In the genomic region with DNA sequence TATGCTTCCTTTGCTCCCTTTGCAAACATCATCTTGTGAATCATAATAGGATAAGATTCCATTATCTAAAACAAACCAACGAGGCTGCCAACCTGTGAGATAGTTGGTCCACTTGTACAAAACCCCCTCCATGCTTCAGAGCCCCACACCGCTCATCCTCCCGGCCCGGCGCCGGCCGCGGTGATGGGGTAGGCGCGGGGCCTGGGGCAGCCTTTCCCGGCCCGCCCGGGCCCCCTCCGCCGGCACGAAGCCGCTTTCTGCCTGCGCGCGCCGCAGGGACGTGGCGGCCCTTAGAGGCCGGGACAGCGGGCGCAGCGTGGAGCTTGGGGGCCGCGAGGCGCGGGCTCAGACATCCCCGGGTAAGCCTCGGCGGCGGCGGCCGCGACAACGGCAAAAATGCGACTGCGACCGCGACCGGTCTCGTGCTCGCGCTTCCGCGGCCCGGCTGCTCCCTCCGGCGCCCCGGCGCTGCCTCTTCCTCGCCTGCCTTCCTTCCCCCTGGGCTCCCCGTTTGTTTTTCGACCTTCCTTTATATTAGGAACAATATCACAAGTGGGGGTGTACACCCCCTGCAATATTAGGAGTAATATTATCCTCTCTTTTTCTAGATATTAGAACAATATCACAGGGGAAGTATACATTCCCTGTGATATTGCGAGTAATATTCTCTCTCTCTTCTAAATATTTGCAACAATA, we compare ENCODE assay signal across 8 cellular contexts. TPM values are rescaled to one million over a fixed set of nuclear protein-coding genes. Genes with fewer than 3 reads are reported as not detected.
DNase-seq lines count a peak whose midpoint lies in the region; ATAC-seq lines count a peak whose summit lies in the region.

No MANE protein-coding gene starts in this region.

- POLR2A ChIA-PET in activated CD4-positive, alpha-beta T cell treated with anti-CD3 and anti-CD28 coated beads, Interleukin-2, amount 10 ng/mL, durations not matched to agents 7 days and 5 days (lab: Charles Lee): no interaction called here

- H3K36me3 Mint-ChIP-seq in activated CD4-positive, alpha-beta T cell treated with anti-CD3 and anti-CD28 coated beads, Interleukin-2, amount 10 ng/mL, durations not matched to agents 7 days and 5 days (ENCODE audit: low read depth): no peaks in the 10 kb centered on the region

- peaks cover 48% of the 10 kb centered on the region for H3K27me3 Mint-ChIP-seq in activated CD4-positive, alpha-beta T cell treated with anti-CD3 and anti-CD28 coated beads, Interleukin-2, amount 10 ng/mL, durations not matched to agents 7 days and 5 days

- H3K9me3 Mint-ChIP-seq in activated CD4-positive, alpha-beta T cell treated with anti-CD3 and anti-CD28 coated beads, Interleukin-2, amount 10 ng/mL, durations not matched to agents 7 days and 5 days: peaks cover under 1% of the 10 kb centered on the region

- H3K4me1 Mint-ChIP-seq in activated CD4-positive, alpha-beta T cell treated with anti-CD3 and anti-CD28 coated beads, Interleukin-2, amount 10 ng/mL, durations not matched to agents 7 days and 5 days: peaks cover 28% of the 10 kb centered on the region

- H3K4me3 Mint-ChIP-seq in activated CD4-positive, alpha-beta T cell treated with anti-CD3 and anti-CD28 coated beads, Interleukin-2, amount 10 ng/mL, durations not matched to agents 7 days and 5 days: peak overlapping the region; percentile 72

- H3K27ac Mint-ChIP-seq in activated CD4-positive, alpha-beta T cell treated with anti-CD3 and anti-CD28 coated beads, Interleukin-2, amount 10 ng/mL, durations not matched to agents 7 days and 5 days: peak overlapping the region; percentile 82

- CTCF ChIA-PET in activated CD4-positive, alpha-beta T cell treated with anti-CD3 and anti-CD28 coated beads, Interleukin-2, amount 10 ng/mL, durations not matched to agents 7 days and 5 days (lab: Charles Lee): interaction anchor here (0.8 kb wide), 1 partner anchor 33 kb away, joined by 3 read pairs; no protein-coding TSS in a partner anchor

- DNase-seq in stimulated activated naive CD4-positive, alpha-beta T cell (lab: John Stamatoyannopoulos, UW): peak in 5 of 6 experiments; percentile 36 to 72 (median 44)
- DNase-seq in stimulated activated naive CD4-positive, alpha-beta T cell treated with Interleukin-2 at 50 U/mL for 16 hours (lab: John Stamatoyannopoulos, UW): no peak
- peak; percentile 27 for DNase-seq in activated CD4-positive, alpha-beta T cell treated with anti-CD3 and anti-CD28 coated beads, Interleukin-2, amount 10 ng/mL, durations not matched to agents 7 days and 5 days
- peak; percentile 37 to 47 for DNase-seq in stimulated activated CD4-positive, alpha-beta T cell treated with anti-CD3 and anti-CD28 coated beads, Interleukin-2, amount 100 ng/mL, for 24 hours
- DNase-seq in MV-4-11 (lab: John Stamatoyannopoulos, UW): no peak

- ATAC-seq in esophagus mucosa (peak; percentile 38), HG03039 (IDR thresholded peaks at IDR 0.05; ENCODE audit: unreplicated experiment) (no peak), HG02970 (IDR thresholded peaks at IDR 0.05; ENCODE audit: low FRiP score, unreplicated experiment) (no peak)

RNA-seq across cellular contexts. Expression of a gene that starts 54.0 kb away (rescaled TPM):
- 10 to 100 TPM; 72.0 to 78.3 TPM for total RNA-seq in activated CD4-positive, alpha-beta T cell treated with anti-CD3 and anti-CD28 coated beads, Interleukin-2, amount 10 ng/mL, durations not matched to agents 7 days and 5 days
- total RNA-seq in esophagus mucosa: 2.0 TPM

Comparison
In these comparisons a context has a peak if more than half of its experiments do, and no peak if none do; other contexts are left out.
1. DNase-seq: peak in stimulated activated naive CD4-positive, alpha-beta T cell (5 of 6), activated CD4-positive, alpha-beta T cell treated with anti-CD3 and anti-CD28 coated beads, Interleukin-2, amount 10 ng/mL, durations not matched to agents 7 days and 5 days (single experiment) and stimulated activated CD4-positive, alpha-beta T cell treated with anti-CD3 and anti-CD28 coated beads, Interleukin-2, amount 100 ng/mL, for 24 hours (2 of 2); none in stimulated activated naive CD4-positive, alpha-beta T cell treated with Interleukin-2 at 50 U/mL for 16 hours (single experiment) and MV-4-11 (single experiment).
2. RNA of a gene that starts 54.0 kb away (total RNA-seq): 72.0 to 78.3 TPM in activated CD4-positive, alpha-beta T cell treated with anti-CD3 and anti-CD28 coated beads, Interleukin-2, amount 10 ng/mL, durations not matched to agents 7 days and 5 days; 2.0 TPM in esophagus mucosa (single experiment); every median in the first group is over 10 times any median in the second.